11 cellular contexts compared by ENCODE assay signal in the genomic region with DNA sequence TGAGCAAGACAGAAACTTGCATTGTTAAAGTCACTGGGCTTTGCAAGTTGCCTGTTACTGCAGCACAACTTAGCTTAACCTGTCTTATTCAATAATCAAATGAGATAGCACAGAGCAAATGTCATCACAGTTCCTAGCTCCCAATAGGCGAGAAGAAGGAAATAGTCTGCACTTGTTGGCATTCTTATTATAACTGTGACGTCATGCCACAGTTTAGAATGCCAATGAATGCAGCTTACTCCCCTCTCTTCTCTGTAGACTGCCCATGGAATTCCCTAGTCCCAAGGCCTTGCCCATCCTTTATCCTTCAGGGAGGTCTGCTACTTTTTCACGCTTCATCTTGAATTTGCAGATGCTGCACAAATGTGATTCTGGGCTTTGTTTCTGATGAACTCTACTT.
"Had no signal": no experiment of that assay in that cellular context is flagged by ENCODE, and none has a peak within 500 bp of the region (broad histone marks: within the 10 kb centered on the region; RNA-seq: fewer than 3 reads in every experiment).

No MANE protein-coding gene starts in this region.

- H3K4me3 ChIP-seq: GM23248, GM23338, HAP-1 had no signal

- H3K4me1 ChIP-seq: HAP-1 had no signal

- H3K27ac ChIP-seq: GM23248 had no signal

- H3K4me1 Mint-ChIP-seq: GM23338 had no signal

- H3K9me3 ChIP-seq: HAP-1 had no signal

- H3K4me2 ChIP-seq: GM23338 had no signal

- H3K9ac ChIP-seq: GM23248 had no signal

- FAIRE-seq: H1, H54 had no signal

- H3K4me3 Mint-ChIP-seq: GM23338, H9, HFFc6 had no signal

- H3K36me3 ChIP-seq: HAP-1 had no signal

- DNase-seq: GM23248, GOT3, H7, H9, HCEC 1CT, HFFc6 had no signal

- H2AFZ ChIP-seq: GM23248, GM23338 had no signal

- H3K9me3 Mint-ChIP-seq: H9 had no signal

- H3K27ac Mint-ChIP-seq: GM23338, H9, HFFc6 had no signal

- ATAC-seq: GM23338, HCT116 had no signal
